2 cellular contexts compared by ENCODE assay signal in genomic region chrX:68647156-68647957, GRCh38.
TF ChIP-seq lines count a peak whose summit lies in the region.

STARD8 (plus strand) TSS chrX:68647666; CDS start chrX:68647883, 217 bp downstream.

TF ChIP-seq in A549, 52 proteins besides CTCF, POLR2A, EP300 and RAD21 (continued from another document):
- TF ChIP-seq SREBF2 (IDR thresholded peaks at IDR 0.05) (no peak), ATOH8 (CRISPR knock-in tag; IDR thresholded peaks at IDR 0.05; ENCODE audit: low read depth) (no peak), CHD2 (IDR thresholded peaks at IDR 0.05; ENCODE audit: low read length, partially characterized antibody) (no peak), CEBPB (IDR thresholded peaks at IDR 0.05) (no peak), MAZ (IDR thresholded peaks at IDR 0.05; ENCODE audit: borderline replicate concordance, low read depth, low read length) (no peak), HEYL (CRISPR knock-in tag; IDR thresholded peaks at IDR 0.05) (no peak)
- TF ChIP-seq, protein P1, sequence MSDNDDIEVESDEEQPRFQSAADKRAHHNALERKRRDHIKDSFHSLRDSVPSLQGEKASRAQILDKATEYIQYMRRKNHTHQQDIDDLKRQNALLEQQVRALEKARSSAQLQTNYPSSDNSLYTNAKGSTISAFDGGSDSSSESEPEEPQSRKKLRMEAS (IDR thresholded peaks at IDR 0.05): peak; percentile 51; the same call in 1 of the 2 replicates

TF ChIP-seq in endothelial cell of umbilical vein, 7 proteins besides CTCF, POLR2A, EP300 and RAD21 (continued from another document):
- TF ChIP-seq EZH2 (IDR thresholded peaks at IDR 0.05; ENCODE audit: borderline replicate concordance, low read depth, low read length, severe bottlenecking) (no peak), GATA2 (IDR thresholded peaks at IDR 0.05; ENCODE audit: insufficient read depth, insufficient read length, low read depth, low read length) (no peak), MYC (IDR thresholded peaks at IDR 0.05; ENCODE audit: low read depth, low read length) (no peak), FOS (IDR thresholded peaks at IDR 0.05; ENCODE audit: borderline replicate concordance, insufficient read depth, low read length) (no peak)
TF ChIP-seq in endothelial cell of umbilical vein: peak in this region for 0.
